In genomic region chr21:34632498-34632897, GRCh38 we compare ENCODE assay signal across 36 cellular contexts. TPM values are rescaled to one million over a fixed set of nuclear protein-coding genes. Genes with fewer than 3 reads are reported as not detected.
DNase-seq lines count a peak whose midpoint lies in the region; ATAC-seq and TF ChIP-seq lines count a peak whose summit lies in the region.
"Had no signal": no experiment of that assay in that cellular context is flagged by ENCODE, and none has a peak within 500 bp of the region (broad histone marks: within the 10 kb centered on the region; RNA-seq: fewer than 3 reads in every experiment).

No MANE protein-coding gene starts in this region.

- H3K9me3 ChIP-seq in BLaER1 (peaks cover 9% of the 10 kb centered on the region; the same call in 1 of the 2 replicates), HEK293 (ENCODE audit: control insufficient read depth, insufficient read depth, low read depth, low read length) (no peaks in the 10 kb centered on the region), OCI-LY3 (ENCODE audit: insufficient read depth, low read length) (no peaks in the 10 kb centered on the region)
- H3K9me3 ChIP-seq: A549, BE2C, Caco-2 had no signal

- H3K9ac ChIP-seq in BLaER1 (no peak overlapping the region), OCI-LY3 (ENCODE audit: low read length) (no peak overlapping the region)
- H3K9ac ChIP-seq: BLaER1 treated with 17β-estradiol and CSF1 and Interleukin-3, amounts not matched to agents 10 nM and 100 nM had no signal

- H3K27ac Mint-ChIP-seq in activated T-helper 17 cell treated with anti-CD3 and anti-CD28 coated beads, Interleukin-2, amount 50 U/mL, for 72 hours, result no peak overlapping the region
- H3K27ac Mint-ChIP-seq: B cell; CD14-positive monocyte; CD4-positive, alpha-beta memory T cell; CD4-positive, alpha-beta T cell; CD4-positive, CD25-positive, alpha-beta regulatory T cell; CD8-positive, alpha-beta memory T cell; CD8-positive, alpha-beta T cell had no signal

- H3K27me3 ChIP-seq in BLaER1 (no peaks in the 10 kb centered on the region), OCI-LY3 (ENCODE audit: low read depth, low read length) (0 out of 2 replicates have a peak, but pooled peaks cover 6% of the 10 kb centered on the region)
- H3K27me3 ChIP-seq: BE2C; BLaER1 treated with 17β-estradiol and CSF1 and Interleukin-3, amounts not matched to agents 10 nM and 100 nM had no signal

- no peak overlapping the region for H3K27ac ChIP-seq in BLaER1
- H3K27ac ChIP-seq in HEK293 (ENCODE audit: extremely low read depth, low read depth, low read length), result no peak overlapping the region
- no peak overlapping the region for H3K27ac ChIP-seq in OCI-LY3 (ENCODE audit: low read length)
- H3K27ac ChIP-seq: 22Rv1; A549; BLaER1 treated with 17β-estradiol and CSF1 and Interleukin-3, amounts not matched to agents 10 nM and 100 nM; C4-2B had no signal

- CTCF ChIA-PET in HEK293 (lab: Yijun Ruan, JAX), result interaction anchor here (0.5 to 7.9 kb wide), 13 partner anchors 9 to 1582 kb away, joined by 3 to 70 read pairs (median 6); no protein-coding TSS in a partner anchor

- H3K36me3 Mint-ChIP-seq in activated T-helper 17 cell treated with anti-CD3 and anti-CD28 coated beads, Interleukin-2, amount 50 U/mL, for 72 hours (ENCODE audit: low read depth), result no peaks in the 10 kb centered on the region
- H3K36me3 Mint-ChIP-seq: CD14-positive monocyte; CD4-positive, alpha-beta memory T cell; CD4-positive, CD25-positive, alpha-beta regulatory T cell; CD8-positive, alpha-beta memory T cell; CD8-positive, alpha-beta T cell had no signal

- no peaks in the 10 kb centered on the region for H3K4me1 Mint-ChIP-seq in activated T-helper 17 cell treated with anti-CD3 and anti-CD28 coated beads, Interleukin-2, amount 50 U/mL, for 72 hours
- H3K4me1 Mint-ChIP-seq: B cell; CD4-positive, alpha-beta memory T cell; CD4-positive, CD25-positive, alpha-beta regulatory T cell; CD8-positive, alpha-beta memory T cell had no signal

- TF ChIP-seq CTCF in HEK293 (tag by site-specific recombination; IDR thresholded peaks at IDR 0.05) (no peak), OCI-LY3 (IDR thresholded peaks at IDR 0.05; ENCODE audit: low read depth, low read length) (no peak)

- no peaks in the 10 kb centered on the region for H3K9me3 Mint-ChIP-seq in activated T-helper 17 cell treated with anti-CD3 and anti-CD28 coated beads, Interleukin-2, amount 50 U/mL, for 72 hours
- H3K9me3 Mint-ChIP-seq: CD4-positive, alpha-beta T cell; CD8-positive, alpha-beta memory T cell; CD8-positive, alpha-beta T cell had no signal

- no peaks in the 10 kb centered on the region for H4K20me1 ChIP-seq in BLaER1
- no peaks in the 10 kb centered on the region for H4K20me1 ChIP-seq in OCI-LY3 (ENCODE audit: insufficient read depth, low read length)
- H4K20me1 ChIP-seq: BLaER1 treated with 17β-estradiol and CSF1 and Interleukin-3, amounts not matched to agents 10 nM and 100 nM had no signal

- H3K4me3 Mint-ChIP-seq in activated T-helper 17 cell treated with anti-CD3 and anti-CD28 coated beads, Interleukin-2, amount 50 U/mL, for 72 hours, result no peak overlapping the region
- H3K4me3 Mint-ChIP-seq: B cell; CD14-positive monocyte; CD4-positive, alpha-beta memory T cell; CD4-positive, alpha-beta T cell; CD4-positive, CD25-positive, alpha-beta regulatory T cell; CD8-positive, alpha-beta memory T cell; CD8-positive, alpha-beta T cell had no signal

- no peaks in the 10 kb centered on the region for H3K36me3 ChIP-seq in BLaER1
- H3K36me3 ChIP-seq in HEK293 (ENCODE audit: control insufficient read depth in 2 of 2, insufficient read depth in 1 of 2, low read length in 2 of 2), result no peaks in the 10 kb centered on the region
- H3K36me3 ChIP-seq in OCI-LY3 (replicated peaks; ENCODE audit: low read depth, low read length), result no peaks in the 10 kb centered on the region
- H3K36me3 ChIP-seq: BE2C; BLaER1 treated with 17β-estradiol and CSF1 and Interleukin-3, amounts not matched to agents 10 nM and 100 nM had no signal

- H3K4me2 ChIP-seq in BLaER1 (peak overlapping the region; percentile 24; the same call in 1 of the 2 replicates), OCI-LY3 (ENCODE audit: low read length) (peak overlapping the region; percentile 48)
- H3K4me2 ChIP-seq: A549 had no signal

- DNase-seq in islet precursor cell (peak; percentile 35), NOMO-1 treated with dmso at 0.1 percent for 144 hours (lab: John Stamatoyannopoulos, UW; ENCODE audit: unreplicated experiment) (no peak)
- DNase-seq: 8988T; ACHN; AML-193; BE2C; C1 segment of cervical spinal cord; Caco-2; Calu3; CD4-positive, alpha-beta memory T cell; CD4-positive, alpha-beta T cell; CD4-positive, CD25-positive, alpha-beta regulatory T cell; CD8-positive, alpha-beta memory T cell; CD8-positive, alpha-beta T cell; COR-L47; DMS 273 treated with DMSO at 0.1 percent for 48 hours; DMS153; DMS53; DMS79; DMS79 treated with DMSO at 0.1 percent for 48 hours; DND-41; EL had no signal

- no peak overlapping the region for H3K4me3 ChIP-seq in BLaER1
- no peak overlapping the region for H3K4me3 ChIP-seq in HEK293 (ENCODE audit: low read depth, low read length)
- peak overlapping the region; percentile 40; the same call in 1 of the 2 replicates for H3K4me3 ChIP-seq in OCI-LY3 (ENCODE audit: low read length)
- H3K4me3 ChIP-seq: A549; BLaER1 treated with 17β-estradiol and CSF1 and Interleukin-3, amounts not matched to agents 10 nM and 100 nM had no signal

- H3K79me2 ChIP-seq in OCI-LY3 (ENCODE audit: low read length), result no peaks in the 10 kb centered on the region

- no peak for ATAC-seq in HG02884 (IDR thresholded peaks at IDR 0.05; ENCODE audit: unreplicated experiment)
- no peak for ATAC-seq in HG02840 (IDR thresholded peaks at IDR 0.05; ENCODE audit: low FRiP score, unreplicated experiment)
- no peak for ATAC-seq in activated T-helper 17 cell treated with anti-CD3 and anti-CD28 coated beads, Interleukin-2, amount 50 U/mL, for 72 hours (replicated peaks)
- ATAC-seq: A549; CD8-positive, alpha-beta T cell had no signal

- peaks cover 15% of the 10 kb centered on the region for H3K27me3 Mint-ChIP-seq in activated T-helper 17 cell treated with anti-CD3 and anti-CD28 coated beads, Interleukin-2, amount 50 U/mL, for 72 hours

- POLR2A ChIA-PET in HEK293 (lab: Yijun Ruan, JAX), result no interaction called here

- H2AFZ ChIP-seq in OCI-LY3 (ENCODE audit: low read depth, low read length), result no peak overlapping the region

- H3K4me1 ChIP-seq in BLaER1 (peaks cover 8% of the 10 kb centered on the region; the same call in 1 of the 2 replicates), HEK293 (ENCODE audit: control insufficient read depth, insufficient read depth, low read length) (no peaks in the 10 kb centered on the region), OCI-LY3 (ENCODE audit: low read length) (peaks cover 20% of the 10 kb centered on the region)
- H3K4me1 ChIP-seq: A549, BE2C, Caco-2 had no signal

TF ChIP-seq in HEK293, 187 proteins besides CTCF, POLR2A, EP300 and RAD21:
- TF ChIP-seq AEBP2 (tag by site-specific recombination; IDR thresholded peaks at IDR 0.05; ENCODE audit: borderline replicate concordance), result no peak
- no peak for TF ChIP-seq ZNF768 (tag by site-specific recombination; IDR thresholded peaks at IDR 0.05)
- no peak for TF ChIP-seq ZNF121 (tag by site-specific recombination; IDR thresholded peaks at IDR 0.05)
- peak; percentile 91 for TF ChIP-seq SCRT2 (tag by site-specific recombination; IDR thresholded peaks at IDR 0.05)
- TF ChIP-seq ZEB2 (tag by site-specific recombination; IDR thresholded peaks at IDR 0.05), result no peak
TF ChIP-seq in HEK293: peak in this region for 1.

RNA-seq across cellular contexts. Expression of gene RCAN1, which starts 17.6 kb away (rescaled TPM):
- 1 to 10 TPM; 4.9 to 6.3 TPM for total RNA-seq in activated T-helper 17 cell treated with anti-CD3 and anti-CD28 coated beads, Interleukin-2, amount 50 U/mL, for 72 hours

RNA-seq across cellular contexts. Expression of gene CLIC6, which starts 36.3 kb away (rescaled TPM):
- under 1 TPM; 0.11 to 0.13 TPM for total RNA-seq in activated T-helper 17 cell treated with anti-CD3 and anti-CD28 coated beads, Interleukin-2, amount 50 U/mL, for 72 hours
- total RNA-seq: A172; A673; Caco-2; CD4-positive, CD25-positive, alpha-beta regulatory T cell had no signal
